ENCODE assay signal across 8 cellular contexts in genomic region chr7:157568785-157569584, GRCh38.
A peak's percentile ranks its signal among the peaks of the same experiment; 100 is the strongest.
DNase-seq lines count a peak whose midpoint lies in the region; ATAC-seq lines count a peak whose summit lies in the region.

No MANE protein-coding gene starts in this region.

- H3K4me1 ChIP-seq in CD4-positive, alpha-beta memory T cell (ENCODE audit: insufficient read depth, low read length) = peaks cover 17% of the 10 kb centered on the region
- H3K4me1 ChIP-seq in HAP-1 = no peaks in the 10 kb centered on the region

- ATAC-seq in HG02571 (IDR thresholded peaks at IDR 0.05; ENCODE audit: unreplicated experiment) = peak; percentile 77

- peak overlapping the region; percentile 79 to 98 (median 97) for H3K27ac Mint-ChIP-seq in CD4-positive, alpha-beta memory T cell

- H3K9me3 ChIP-seq in CD4-positive, alpha-beta memory T cell (ENCODE audit: control insufficient read depth in 1 of 2, low read length in 2 of 2) = no peaks in the 10 kb centered on the region
- peaks cover 2% of the 10 kb centered on the region; the same call in 1 of the 2 replicates for H3K9me3 ChIP-seq in HAP-1

- no peaks in the 10 kb centered on the region for H3K9me3 Mint-ChIP-seq in CD4-positive, alpha-beta memory T cell

- in situ Hi-C loops in HAP-1 (cut with MboI; ENCODE audit: low sequenced_read_pairs) = no loop called here

- CTCF ChIA-PET in CD4-positive, alpha-beta memory T cell (lab: Charles Lee; ENCODE audit: partially characterized antibody) = no interaction called here

- no peaks in the 10 kb centered on the region for H3K27me3 Mint-ChIP-seq in CD4-positive, alpha-beta memory T cell

- H3K27ac ChIP-seq in CD4-positive, alpha-beta memory T cell (ENCODE audit: low read depth, low read length) = peak overlapping the region; percentile 40

- no peaks in the 10 kb centered on the region for H3K27me3 ChIP-seq in CD4-positive, alpha-beta memory T cell (ENCODE audit: insufficient read depth, low read length)
- H3K27me3 ChIP-seq in HAP-1 (ENCODE audit: low read depth) = no peaks in the 10 kb centered on the region

- H3K4me3 ChIP-seq in CD4-positive, alpha-beta memory T cell (ENCODE audit: low read length in 2 of 2) = peak overlapping the region in 1 of 2 donors; percentile 61
- H3K4me3 ChIP-seq in HAP-1 = no peak overlapping the region

- intact Hi-C loops in CD4-positive, alpha-beta memory T cell (cut with micrococcal nuclease) = loop anchor here (2.0 to 5.0 kb wide), 3 partner anchors 44 to 137 kb away; no protein-coding TSS in a partner anchor

- DNase-seq in CD4-positive, alpha-beta memory T cell = peak; percentile 62 to 80 (median 72)
- DNase-seq in NCI-H2107 treated with DMSO at 0.1 percent for 48 hours (lab: John Stamatoyannopoulos, UW; ENCODE audit: unreplicated experiment) = peak; percentile 70
- DNase-seq in activated T-helper 1 cell treated with anti-CD3 and anti-CD28 coated beads, Interleukin-2, amount 50 U/mL, for 16 hours (ENCODE audit: low read depth in 1 of 2, low spot score in 1 of 2) = peak; percentile 8 to 27
- peak; percentile 30 for DNase-seq in foreskin melanocyte
- peak; percentile 76 for DNase-seq in occipital lobe (lab: John Stamatoyannopoulos, UW)
- DNase-seq in superior temporal gyrus (ENCODE audit: extremely low spot score) = peak; percentile 59
- no peak for DNase-seq in HAP-1 (ENCODE audit: low spot score in 2 of 2)

- no peaks in the 10 kb centered on the region for H3K36me3 Mint-ChIP-seq in CD4-positive, alpha-beta memory T cell

- H3K4me3 Mint-ChIP-seq in CD4-positive, alpha-beta memory T cell = peak overlapping the region; percentile 91 to 98 (median 96)

- POLR2A ChIA-PET in CD4-positive, alpha-beta memory T cell (lab: Charles Lee; ENCODE audit: partially characterized antibody) = interaction anchor here (1.2 to 1.8 kb wide), 4 partner anchors 44 to 97 kb away, joined by 3 to 9 read pairs (median 4); no protein-coding TSS in a partner anchor

- no peaks in the 10 kb centered on the region for H3K36me3 ChIP-seq in CD4-positive, alpha-beta memory T cell (ENCODE audit: insufficient read depth, low read length)
- H3K36me3 ChIP-seq in HAP-1 (replicated peaks) = no peaks in the 10 kb centered on the region

- peaks cover 12 to 52% (median 29%) of the 10 kb centered on the region in 4 donors for H3K4me1 Mint-ChIP-seq in CD4-positive, alpha-beta memory T cell

Comparison
In these comparisons a context has a peak if more than half of its experiments do, and no peak if none do; other contexts are left out.
1. DNase-seq: peak in CD4-positive, alpha-beta memory T cell (5 of 5), NCI-H2107 treated with DMSO at 0.1 percent for 48 hours (single experiment), activated T-helper 1 cell treated with anti-CD3 and anti-CD28 coated beads, Interleukin-2, amount 50 U/mL, for 16 hours (2 of 2), foreskin melanocyte (single experiment), occipital lobe (single experiment) and superior temporal gyrus (single experiment); none in HAP-1 (0 of 2).